In the genomic region with DNA sequence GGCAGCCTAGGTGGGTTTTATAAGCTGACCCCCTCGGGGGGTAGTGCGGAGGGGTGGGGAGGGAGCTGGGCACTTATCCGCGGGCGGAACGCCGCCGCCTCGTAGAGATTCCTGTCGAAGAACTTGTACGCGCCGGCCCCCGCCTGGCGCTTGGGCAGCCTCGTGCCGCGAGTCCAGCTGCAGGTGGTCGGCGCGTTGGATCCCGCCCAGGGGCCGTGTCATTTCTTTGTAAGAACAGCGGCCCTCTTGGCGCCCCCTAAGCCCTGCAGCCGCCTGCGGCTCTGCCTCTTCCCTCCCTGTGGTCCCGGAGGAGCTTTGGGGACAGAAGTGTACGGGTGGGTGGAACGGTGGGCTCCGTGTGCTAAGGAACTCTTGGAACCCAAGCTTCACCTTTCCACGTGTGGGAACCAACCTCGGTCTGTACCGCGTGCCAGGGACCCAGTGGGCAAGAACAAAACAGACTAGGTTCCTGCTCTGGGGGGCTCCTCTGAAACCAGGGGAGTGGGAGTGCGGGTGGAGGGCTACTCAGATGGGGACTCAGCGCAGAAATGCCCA, we compare ENCODE assay signal across 9 cellular contexts. TPM values are rescaled to one million over a fixed set of nuclear protein-coding genes. Genes with fewer than 3 reads are reported as not detected.
DNase-seq lines count a peak whose midpoint lies in the region; ATAC-seq and TF ChIP-seq lines count a peak whose summit lies in the region.
"Had no signal": no experiment of that assay in that cellular context is flagged by ENCODE, and none has a peak within 500 bp of the region (broad histone marks: within the 10 kb centered on the region; RNA-seq: fewer than 3 reads in every experiment).

No MANE protein-coding gene starts in this region.

- TF ChIP-seq CTCF in WERI-Rb-1 (IDR thresholded peaks at IDR 0.05; ENCODE audit: low read depth, low read length) (no peak), progenitor cell of endocrine pancreas (IDR thresholded peaks at IDR 0.05; ENCODE audit: unreplicated experiment) (no peak)

- no peaks in the 10 kb centered on the region for H3K36me3 ChIP-seq in WERI-Rb-1

- H3K27ac ChIP-seq in WERI-Rb-1 = no peak overlapping the region

- H3K27me3 Mint-ChIP-seq in progenitor cell of endocrine pancreas = peaks cover 15% of the 10 kb centered on the region

- H3K27ac Mint-ChIP-seq in progenitor cell of endocrine pancreas = peak overlapping the region; percentile 67
- H3K27ac Mint-ChIP-seq: stimulated activated naive CD8-positive, alpha-beta T cell treated with anti-CD3 and anti-CD28 coated beads, Interleukin-15, Interleukin-2, amounts not matched to agents 100 ng/mL and 50 ng/mL, for 24 hours had no signal

- ATAC-seq in Right ventricle myocardium superior (ENCODE audit: poor library complexity) = no peak
- ATAC-seq in GM18861 (IDR thresholded peaks at IDR 0.05; ENCODE audit: unreplicated experiment) = no peak

- DNase-seq in ELR (ENCODE audit: low read depth) (peak; percentile 40), WERI-Rb-1 (peak; percentile 39), Right ventricle myocardium superior (peak; percentile 60), progenitor cell of endocrine pancreas (ENCODE audit: low spot score, unreplicated experiment) (no peak), H4 (ENCODE audit: low spot score) (no peak), NCI-H1694 treated with DMSO at 0.1 percent for 48 hours (lab: John Stamatoyannopoulos, UW) (no peak), SW480 (ENCODE audit: low spot score) (no peak)

- H3K4me3 ChIP-seq in WERI-Rb-1 (ENCODE audit: low read depth, low read length) = peak overlapping the region; percentile 57

- peak overlapping the region; percentile 66 for H3K4me3 Mint-ChIP-seq in progenitor cell of endocrine pancreas (ENCODE audit: low read depth)
- H3K4me3 Mint-ChIP-seq: stimulated activated naive CD8-positive, alpha-beta T cell treated with anti-CD3 and anti-CD28 coated beads, Interleukin-15, Interleukin-2, amounts not matched to agents 100 ng/mL and 50 ng/mL, for 24 hours had no signal

- no peaks in the 10 kb centered on the region for H3K36me3 Mint-ChIP-seq in progenitor cell of endocrine pancreas (ENCODE audit: insufficient read depth)

- H3K9me3 Mint-ChIP-seq in progenitor cell of endocrine pancreas (ENCODE audit: low read depth) = no peaks in the 10 kb centered on the region
- H3K9me3 Mint-ChIP-seq: stimulated activated naive CD8-positive, alpha-beta T cell treated with anti-CD3 and anti-CD28 coated beads, Interleukin-15, Interleukin-2, amounts not matched to agents 100 ng/mL and 50 ng/mL, for 24 hours had no signal

- H3K4me1 Mint-ChIP-seq in progenitor cell of endocrine pancreas (ENCODE audit: low read depth) = no peaks in the 10 kb centered on the region

- no peaks in the 10 kb centered on the region for H3K27me3 ChIP-seq in WERI-Rb-1 (ENCODE audit: insufficient read depth, low read depth, severe bottlenecking)

- intact Hi-C loops in Right ventricle myocardium superior (cut with DNase I) = loop anchor here (10.0 kb wide), 1 partner anchor 142 kb away; no protein-coding TSS in a partner anchor

- H3K9me3 ChIP-seq in WERI-Rb-1 (ENCODE audit: severe bottlenecking) = no peaks in the 10 kb centered on the region

RNA-seq across cellular contexts. Expression of gene GPC1, which starts 1.2 kb away (rescaled TPM):
- total RNA-seq in Right ventricle myocardium superior (154 TPM), progenitor cell of endocrine pancreas (88.5 and 91.4 TPM in 2 replicates)
- 17.9 and 25.7 TPM in 2 replicates for total RNA-seq in H4 (2014; rRNA removed; shearing (Covaris generic))

Comparison
In these comparisons a context has a peak if more than half of its experiments do, and no peak if none do; other contexts are left out.
1. DNase-seq: peak in ELR (single experiment), WERI-Rb-1 (single experiment) and Right ventricle myocardium superior (single experiment); none in progenitor cell of endocrine pancreas (single experiment), H4 (single experiment), NCI-H1694 treated with DMSO at 0.1 percent for 48 hours (single experiment) and SW480 (single experiment).